35 cellular contexts compared by ENCODE assay signal in genomic region chr10:117686606-117687005, GRCh38.
"Had no signal": no experiment of that assay in that cellular context is flagged by ENCODE, and none has a peak within 500 bp of the region (broad histone marks: within the 10 kb centered on the region; RNA-seq: fewer than 3 reads in every experiment).

No MANE protein-coding gene starts in this region.

- H3K9me3 Mint-ChIP-seq: activated CD4-positive, alpha-beta memory T cell treated with anti-CD3 and anti-CD28 coated beads for 36 hours; activated CD4-positive, alpha-beta T cell treated with anti-CD3 and anti-CD28 coated beads, Interleukin-2, amount 10 ng/mL, durations not matched to agents 24 days and 14 days; activated naive CD4-positive, alpha-beta T cell treated with anti-CD3 and anti-CD28 coated beads for 36 hours; activated T-helper 1 cell treated with anti-CD3 and anti-CD28 coated beads, Interleukin-12 subunit alpha, Interleukin-12 subunit beta, Interleukin-2, Interleukin-4 antibody, amounts not matched to agents 30 ng/mL and 10 ng/mL and 1 ng/mL, durations not matched to agents 14 hours and 24 hours and 36 hours; central memory CD8-positive, alpha-beta T cell; dendritic cell treated with granulocyte-macrophage colony-stimulating factor and Interleukin-4, amounts not matched to agents 40 ng/mL and 50 ng/mL, for 4 days; nephron progenitor cell; stimulated activated effector memory CD8-positive, alpha-beta T cell treated with anti-CD3 and anti-CD28 coated beads, Interleukin-12 subunit alpha, Interleukin-12 subunit beta, amount 100 ng/mL, for 72 hours; stimulated activated naive CD8-positive, alpha-beta T cell treated with anti-CD3 and anti-CD28 coated beads, Interleukin-15, Interleukin-2, amounts not matched to agents 100 ng/mL and 50 ng/mL, for 24 hours had no signal

- H3K4me3 Mint-ChIP-seq: activated CD4-positive, alpha-beta memory T cell treated with anti-CD3 and anti-CD28 coated beads for 36 hours; activated CD4-positive, alpha-beta T cell treated with anti-CD3 and anti-CD28 coated beads, Interleukin-2, amount 10 ng/mL, durations not matched to agents 24 days and 14 days; activated naive CD4-positive, alpha-beta T cell treated with anti-CD3 and anti-CD28 coated beads for 36 hours; activated T-helper 1 cell treated with anti-CD3 and anti-CD28 coated beads, Interleukin-12 subunit alpha, Interleukin-12 subunit beta, Interleukin-2, Interleukin-4 antibody, amounts not matched to agents 30 ng/mL and 10 ng/mL and 1 ng/mL, durations not matched to agents 14 hours and 24 hours and 36 hours; central memory CD8-positive, alpha-beta T cell; dendritic cell treated with granulocyte-macrophage colony-stimulating factor and Interleukin-4, amounts not matched to agents 40 ng/mL and 50 ng/mL, for 4 days; nephron progenitor cell; stimulated activated effector memory CD8-positive, alpha-beta T cell treated with anti-CD3 and anti-CD28 coated beads, Interleukin-12 subunit alpha, Interleukin-12 subunit beta, amount 100 ng/mL, for 72 hours; stimulated activated naive CD8-positive, alpha-beta T cell treated with anti-CD3 and anti-CD28 coated beads, Interleukin-15, Interleukin-2, amounts not matched to agents 100 ng/mL and 50 ng/mL, for 24 hours had no signal

- H3K36me3 ChIP-seq: breast epithelium, esophagus squamous epithelium, heart right ventricle, left ventricle myocardium inferior, ovary, prostate gland, thyroid gland, upper lobe of right lung, WERI-Rb-1 had no signal

- H3K4me1 ChIP-seq: breast epithelium, prostate gland, upper lobe of right lung had no signal

- H3K4me1 Mint-ChIP-seq: activated CD4-positive, alpha-beta T cell treated with anti-CD3 and anti-CD28 coated beads, Interleukin-2, amount 10 ng/mL, durations not matched to agents 24 days and 14 days; central memory CD8-positive, alpha-beta T cell; stimulated activated effector memory CD8-positive, alpha-beta T cell treated with anti-CD3 and anti-CD28 coated beads, Interleukin-12 subunit alpha, Interleukin-12 subunit beta, amount 100 ng/mL, for 72 hours had no signal

- ATAC-seq: heart right ventricle; sciatic nerve; stimulated activated effector memory CD8-positive, alpha-beta T cell treated with anti-CD3 and anti-CD28 coated beads, Interleukin-12 subunit alpha, Interleukin-12 subunit beta, amount 100 ng/mL, for 72 hours; upper lobe of right lung had no signal

- H3K9me3 ChIP-seq: breast epithelium, esophagus squamous epithelium, heart right ventricle, left ventricle myocardium inferior, ovary, prostate gland, thyroid gland, upper lobe of right lung had no signal

- H3K4me3 ChIP-seq: breast epithelium, esophagus squamous epithelium, heart right ventricle, left ventricle myocardium inferior, lung, ovary, prostate gland, skin epidermis, thyroid gland, upper lobe of right lung had no signal

- H3K27ac Mint-ChIP-seq: activated CD4-positive, alpha-beta memory T cell treated with anti-CD3 and anti-CD28 coated beads for 36 hours; activated CD4-positive, alpha-beta T cell treated with anti-CD3 and anti-CD28 coated beads, Interleukin-2, amount 10 ng/mL, durations not matched to agents 24 days and 14 days; activated naive CD4-positive, alpha-beta T cell treated with anti-CD3 and anti-CD28 coated beads for 36 hours; activated T-helper 1 cell treated with anti-CD3 and anti-CD28 coated beads, Interleukin-12 subunit alpha, Interleukin-12 subunit beta, Interleukin-2, Interleukin-4 antibody, amounts not matched to agents 30 ng/mL and 10 ng/mL and 1 ng/mL, durations not matched to agents 14 hours and 24 hours and 36 hours; dendritic cell treated with granulocyte-macrophage colony-stimulating factor and Interleukin-4, amounts not matched to agents 40 ng/mL and 50 ng/mL, for 4 days; nephron progenitor cell; stimulated activated effector memory CD8-positive, alpha-beta T cell treated with anti-CD3 and anti-CD28 coated beads, Interleukin-12 subunit alpha, Interleukin-12 subunit beta, amount 100 ng/mL, for 72 hours; stimulated activated naive CD8-positive, alpha-beta T cell treated with anti-CD3 and anti-CD28 coated beads, Interleukin-15, Interleukin-2, amounts not matched to agents 100 ng/mL and 50 ng/mL, for 24 hours had no signal

- H3K27me3 ChIP-seq: breast epithelium, ovary, thyroid gland had no signal

- H3K36me3 Mint-ChIP-seq: activated CD4-positive, alpha-beta memory T cell treated with anti-CD3 and anti-CD28 coated beads for 36 hours; stimulated activated effector memory CD8-positive, alpha-beta T cell treated with anti-CD3 and anti-CD28 coated beads, Interleukin-12 subunit alpha, Interleukin-12 subunit beta, amount 100 ng/mL, for 72 hours had no signal

- DNase-seq: activated CD4-positive, alpha-beta memory T cell treated with anti-CD3 and anti-CD28 coated beads for 36 hours; activated CD4-positive, alpha-beta T cell treated with anti-CD3 and anti-CD28 coated beads, Interleukin-2, amount 10 ng/mL, durations not matched to agents 24 days and 14 days; activated CD4-positive, CD25-positive, alpha-beta regulatory T cell treated with anti-CD3 and anti-CD28 coated beads, Interleukin-2, amount 50 U/mL, for 72 hours; activated CD8-positive, alpha-beta memory T cell treated with anti-CD3 and anti-CD28 coated beads, Interleukin-2, amount 50 U/mL, for 4 hours; activated effector memory CD4-positive, alpha-beta T cell treated with anti-CD3 and anti-CD28 coated beads, Interleukin-2, amount 50 U/mL, for 16 hours; activated naive CD4-positive, alpha-beta T cell treated with anti-CD3 and anti-CD28 coated beads for 36 hours; activated T-cell treated with anti-CD3 and anti-CD28 coated beads, Interleukin-2, amount 50 U/mL, for 1 hour; amygdala; effector CD4-positive, alpha-beta T cell; esophagus squamous epithelium; foreskin melanocyte; heart right ventricle; islet precursor cell; left ventricle myocardium inferior; nephron progenitor cell; ovary; retina; stimulated activated CD4-positive, alpha-beta T cell treated with anti-CD3 and anti-CD28 coated beads, Interleukin-4, amount 100 ng/mL, for 24 hours; T-helper 9 cell; thyroid gland; upper lobe of right lung; WERI-Rb-1 had no signal

- H3K27ac ChIP-seq: breast epithelium, epithelial cell of prostate, esophagus squamous epithelium, heart right ventricle, left ventricle myocardium inferior, ovary, prostate gland, skin epidermis, thyroid gland, upper lobe of right lung, WERI-Rb-1 had no signal

- FAIRE-seq: endometrium, TTC549 had no signal
